In genomic region chr6:71404145-71404966, GRCh38 we compare ENCODE assay signal across 9 cellular contexts.
DNase-seq lines count a peak whose midpoint lies in the region; ATAC-seq and TF ChIP-seq lines count a peak whose summit lies in the region.
"Had no signal": no experiment of that assay in that cellular context is flagged by ENCODE, and none has a peak within 500 bp of the region (broad histone marks: within the 10 kb centered on the region; RNA-seq: fewer than 3 reads in every experiment).

No MANE protein-coding gene starts in this region.

- no peaks in the 10 kb centered on the region for H3K9me3 Mint-ChIP-seq in stimulated activated memory B cell treated with anti-CD40 and anti-IgM and Interleukin-4, amounts not matched to agents 10 μg/mL and 1 μg/mL and 100 μg/mL, for 72 hours

- no peaks in the 10 kb centered on the region for H3K36me3 Mint-ChIP-seq in stimulated activated memory B cell treated with anti-CD40 and anti-IgM and Interleukin-4, amounts not matched to agents 10 μg/mL and 1 μg/mL and 100 μg/mL, for 72 hours

- H3K27ac ChIP-seq in liver (ENCODE audit: low read depth in 1 of 2, low read length in 2 of 2) (peak overlapping the region; percentile 13 to 36), upper lobe of right lung (peak overlapping the region; percentile 75)
- H3K27ac ChIP-seq: HL-60 had no signal

- H3K27me3 Mint-ChIP-seq in stimulated activated memory B cell treated with anti-CD40 and anti-IgM and Interleukin-4, amounts not matched to agents 10 μg/mL and 1 μg/mL and 100 μg/mL, for 72 hours = peaks cover 30% of the 10 kb centered on the region

- no peaks in the 10 kb centered on the region for H3K27me3 ChIP-seq in liver (ENCODE audit: control insufficient read depth in 4 of 4, insufficient read depth in 4 of 4, low read length in 3 of 4)
- H3K27me3 ChIP-seq in upper lobe of right lung = no peaks in the 10 kb centered on the region

- H3K9me3 ChIP-seq in liver (ENCODE audit: control insufficient read depth in 4 of 4, low read length in 3 of 4) = no peaks in the 10 kb centered on the region
- no peaks in the 10 kb centered on the region for H3K9me3 ChIP-seq in upper lobe of right lung

- H3K27ac Mint-ChIP-seq in stimulated activated memory B cell treated with anti-CD40 and anti-IgM and Interleukin-4, amounts not matched to agents 10 μg/mL and 1 μg/mL and 100 μg/mL, for 72 hours = no peak overlapping the region

- H3K4me1 Mint-ChIP-seq in stimulated activated memory B cell treated with anti-CD40 and anti-IgM and Interleukin-4, amounts not matched to agents 10 μg/mL and 1 μg/mL and 100 μg/mL, for 72 hours = no peaks in the 10 kb centered on the region

- no peak overlapping the region for H3K4me3 Mint-ChIP-seq in stimulated activated memory B cell treated with anti-CD40 and anti-IgM and Interleukin-4, amounts not matched to agents 10 μg/mL and 1 μg/mL and 100 μg/mL, for 72 hours

- H3K36me3 ChIP-seq in liver (ENCODE audit: control insufficient read depth in 4 of 4, insufficient read depth in 3 of 4, low read depth in 1 of 4, low read length in 3 of 4) (peaks cover 0 to 4% (median 0%) of the 10 kb centered on the region in 4 donors), upper lobe of right lung (peaks cover under 1% of the 10 kb centered on the region)

- intact Hi-C loops in upper lobe of right lung (cut with DNase I) = no loop called here

- peak; percentile 78 for DNase-seq in NCI-H460 (ENCODE audit: extremely low read depth, low read depth)
- DNase-seq in dermis microvascular lymphatic vessel endothelial cell (ENCODE audit: low read depth in 2 of 2) = peak; percentile 88 to 92
- DNase-seq in upper lobe of right lung = no peak
- DNase-seq in SKM-1 (lab: John Stamatoyannopoulos, UW; ENCODE audit: unreplicated experiment) = no peak
- DNase-seq: effector memory CD4-positive, alpha-beta T cell had no signal

- H3K4me3 ChIP-seq in liver (ENCODE audit: low read depth in 1 of 3, low read length in 3 of 3) = no peak overlapping the region
- peak overlapping the region; percentile 26 for H3K4me3 ChIP-seq in upper lobe of right lung

- ATAC-seq in upper lobe of right lung = peak; percentile 94
- ATAC-seq in HG03565 (IDR thresholded peaks at IDR 0.05; ENCODE audit: unreplicated experiment) = no peak
- no peak for ATAC-seq in stimulated activated memory B cell treated with anti-CD40 and anti-IgM and Interleukin-4, amounts not matched to agents 10 μg/mL and 1 μg/mL and 100 μg/mL, for 72 hours

- TF ChIP-seq CTCF in liver (IDR thresholded peaks at IDR 0.05; ENCODE audit: low read depth, low read length, missing input control) = no peak
- TF ChIP-seq CTCF in upper lobe of right lung (IDR thresholded peaks at IDR 0.05) = no peak

- peak overlapping the region; percentile 5 to 25 for H3K9ac ChIP-seq in liver (ENCODE audit: low read depth in 1 of 2, low read length in 2 of 2)

- H3K4me1 ChIP-seq in liver (ENCODE audit: control insufficient read depth in 4 of 4, insufficient read depth in 4 of 4, low read length in 3 of 4) (peaks cover 0 to 22% (median 3%) of the 10 kb centered on the region in 4 donors), upper lobe of right lung (peaks cover 28% of the 10 kb centered on the region)

- TF ChIP-seq RAD21 in liver (IDR thresholded peaks at IDR 0.05) = no peak

- WGBS in liver = 38% methylated on average over 4 of the region's 4 CpGs

TF ChIP-seq in liver, 16 proteins besides CTCF, POLR2A, EP300 and RAD21:
- TF ChIP-seq REST (IDR thresholded peaks at IDR 0.05) (no peak), NR2F2 (IDR thresholded peaks at IDR 0.05) (peak; percentile 49), HNF4G (IDR thresholded peaks at IDR 0.05) (peak; percentile 68), EGR1 (IDR thresholded peaks at IDR 0.05; ENCODE audit: low read depth in 2 of 2) (no peak), TAF1 (conservative IDR thresholded peaks at IDR 0.05) (no peak), RXRA (IDR thresholded peaks at IDR 0.05) (peak; percentile 19 to 30), FOXA2 (IDR thresholded peaks at IDR 0.05) (no peak), FOXA1 (IDR thresholded peaks at IDR 0.05) (no peak), ATF3 (IDR thresholded peaks at IDR 0.05) (no peak), SP1 (IDR thresholded peaks at IDR 0.05) (peak; percentile 70), YY1 (IDR thresholded peaks at IDR 0.05) (peak; percentile 37), HNF4A (conservative IDR thresholded peaks at IDR 0.05) (peak; percentile 70 to 84), JUND (IDR thresholded peaks at IDR 0.05) (peak; percentile 16 to 26)
- TF ChIP-seq, protein P1, sequence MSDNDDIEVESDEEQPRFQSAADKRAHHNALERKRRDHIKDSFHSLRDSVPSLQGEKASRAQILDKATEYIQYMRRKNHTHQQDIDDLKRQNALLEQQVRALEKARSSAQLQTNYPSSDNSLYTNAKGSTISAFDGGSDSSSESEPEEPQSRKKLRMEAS (IDR thresholded peaks at IDR 0.05) = no peak
- TF ChIP-seq, protein P2, sequence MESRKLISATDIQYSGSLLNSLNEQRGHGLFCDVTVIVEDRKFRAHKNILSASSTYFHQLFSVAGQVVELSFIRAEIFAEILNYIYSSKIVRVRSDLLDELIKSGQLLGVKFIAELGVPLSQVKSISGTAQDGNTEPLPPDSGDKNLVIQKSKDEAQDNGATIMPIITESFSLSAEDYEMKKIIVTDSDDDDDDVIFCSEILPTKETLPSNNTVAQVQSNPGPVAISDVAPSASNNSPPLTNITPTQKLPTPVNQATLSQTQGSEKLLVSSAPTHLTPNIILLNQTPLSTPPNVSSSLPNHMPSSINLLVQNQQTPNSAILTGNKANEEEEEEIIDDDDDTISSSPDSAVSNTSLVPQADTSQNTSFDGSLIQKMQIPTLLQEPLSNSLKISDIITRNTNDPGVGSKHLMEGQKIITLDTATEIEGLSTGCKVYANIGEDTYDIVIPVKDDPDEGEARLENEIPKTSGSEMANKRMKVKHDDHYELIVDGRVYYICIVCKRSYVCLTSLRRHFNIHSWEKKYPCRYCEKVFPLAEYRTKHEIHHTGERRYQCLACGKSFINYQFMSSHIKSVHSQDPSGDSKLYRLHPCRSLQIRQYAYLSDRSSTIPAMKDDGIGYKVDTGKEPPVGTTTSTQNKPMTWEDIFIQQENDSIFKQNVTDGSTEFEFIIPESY (IDR thresholded peaks at IDR 0.05) = no peak
TF ChIP-seq in liver: peak in this region for 7.

Comparison
In these comparisons a context has a peak if more than half of its experiments do, and no peak if none do; other contexts are left out.
1. DNase-seq: peak in NCI-H460 (single experiment) and dermis microvascular lymphatic vessel endothelial cell (2 of 2); none in upper lobe of right lung (single experiment) and SKM-1 (single experiment).